ENCODE assay signal across 1 cellular context in genomic region chrX:30733852-30734660, GRCh38.
TF ChIP-seq lines count a peak whose summit lies in the region.

No MANE protein-coding gene starts in this region.

TF ChIP-seq in HepG2, 621 proteins besides CTCF, POLR2A, EP300 and RAD21:
- TF ChIP-seq KDM2A (CRISPR knock-in tag; IDR thresholded peaks at IDR 0.05; ENCODE audit: borderline replicate concordance, low read depth): peak; percentile 88
- TF ChIP-seq, protein P1, sequence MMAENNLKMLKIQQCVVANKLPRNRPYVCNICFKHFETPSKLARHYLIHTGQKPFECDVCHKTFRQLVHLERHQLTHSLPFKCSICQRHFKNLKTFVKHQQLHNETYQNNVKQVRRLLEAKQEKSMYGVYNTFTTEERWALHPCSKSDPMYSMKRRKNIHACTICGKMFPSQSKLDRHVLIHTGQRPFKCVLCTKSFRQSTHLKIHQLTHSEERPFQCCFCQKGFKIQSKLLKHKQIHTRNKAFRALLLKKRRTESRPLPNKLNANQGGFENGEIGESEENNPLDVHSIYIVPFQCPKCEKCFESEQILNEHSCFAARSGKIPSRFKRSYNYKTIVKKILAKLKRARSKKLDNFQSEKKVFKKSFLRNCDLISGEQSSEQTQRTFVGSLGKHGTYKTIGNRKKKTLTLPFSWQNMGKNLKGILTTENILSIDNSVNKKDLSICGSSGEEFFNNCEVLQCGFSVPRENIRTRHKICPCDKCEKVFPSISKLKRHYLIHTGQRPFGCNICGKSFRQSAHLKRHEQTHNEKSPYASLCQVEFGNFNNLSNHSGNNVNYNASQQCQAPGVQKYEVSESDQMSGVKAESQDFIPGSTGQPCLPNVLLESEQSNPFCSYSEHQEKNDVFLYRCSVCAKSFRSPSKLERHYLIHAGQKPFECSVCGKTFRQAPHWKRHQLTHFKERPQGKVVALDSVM (CRISPR knock-in tag; IDR thresholded peaks at IDR 0.05): peak; percentile 41; the same call in 1 of the 2 replicates
- peak; percentile 93 for TF ChIP-seq SRSF4 (IDR thresholded peaks at IDR 0.05; ENCODE audit: low read depth, low read length, poor library complexity, severe bottlenecking)
- TF ChIP-seq ZC3H4 (CRISPR knock-in tag; IDR thresholded peaks at IDR 0.05; ENCODE audit: borderline replicate concordance): peak; percentile 54; the same call in 1 of the 2 replicates
- TF ChIP-seq POLR2AphosphoS2 (IDR thresholded peaks at IDR 0.05; ENCODE audit: low read depth, low read length): peak; percentile 71; the same call in 1 of the 2 replicates
- TF ChIP-seq ZNF639 (CRISPR knock-in tag; conservative IDR thresholded peaks at IDR 0.05): no peak
- peak; percentile 68 for TF ChIP-seq AGO2 (optimal IDR thresholded peaks at IDR 0.05; ENCODE audit: low read depth, low read length)
- TF ChIP-seq POLR2G (IDR thresholded peaks at IDR 0.05; ENCODE audit: low read depth, low read length): peak; percentile 59
- TF ChIP-seq SSRP1 (CRISPR knock-in tag; IDR thresholded peaks at IDR 0.05): peak; percentile 28; the same call in 1 of the 2 replicates
- no peak for TF ChIP-seq MED8 (CRISPR knock-in tag; IDR thresholded peaks at IDR 0.05; ENCODE audit: insufficient replicate concordance)
- TF ChIP-seq PHF8 (CRISPR knock-in tag; IDR thresholded peaks at IDR 0.05): no peak
- peak; percentile 46; the same call in 1 of the 2 replicates for TF ChIP-seq ZNF121 (CRISPR knock-in tag; IDR thresholded peaks at IDR 0.05)
- no peak for TF ChIP-seq MAX (IDR thresholded peaks at IDR 0.05)
- TF ChIP-seq NFIC (IDR thresholded peaks at IDR 0.05; ENCODE audit: low read length): 0 out of 2 replicates have a peak, but pooled peaks have one; percentile 14
- peak; percentile 73 for TF ChIP-seq RBM22 (optimal IDR thresholded peaks at IDR 0.05; ENCODE audit: low read length)
- no peak for TF ChIP-seq ZNF256 (CRISPR knock-in tag; conservative IDR thresholded peaks at IDR 0.05)
- no peak for TF ChIP-seq RXRA (CRISPR knock-in tag; IDR thresholded peaks at IDR 0.05)
- no peak for TF ChIP-seq JUNB (CRISPR knock-in tag; IDR thresholded peaks at IDR 0.05; ENCODE audit: borderline replicate concordance)
